Comparison of ENCODE assay signal across 13 cellular contexts in the genomic region with DNA sequence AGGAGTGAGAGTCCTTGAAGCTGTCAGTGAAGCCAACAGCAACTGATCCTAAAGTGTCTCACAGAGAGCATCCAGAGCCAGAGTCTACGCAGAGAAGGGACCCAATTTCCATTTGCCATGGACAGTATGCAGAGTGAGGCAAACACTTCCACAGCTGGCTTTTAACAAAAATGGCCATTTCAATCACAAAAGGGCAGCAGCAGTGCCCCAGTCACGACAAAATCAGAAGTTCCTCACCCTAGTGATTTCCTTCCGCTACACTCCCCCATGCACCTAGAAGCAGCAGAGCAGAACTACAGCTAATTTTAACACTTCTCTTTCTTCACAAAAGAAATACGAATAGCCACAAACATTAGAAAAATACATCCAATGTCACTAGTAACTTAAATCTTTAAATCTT. TPM values are rescaled to one million over a fixed set of nuclear protein-coding genes. Genes with fewer than 3 reads are reported as not detected.
A peak's percentile ranks its signal among the peaks of the same experiment; 100 is the strongest.
DNase-seq lines count a peak whose midpoint lies in the region; ATAC-seq and TF ChIP-seq lines count a peak whose summit lies in the region.
"Had no signal": no experiment of that assay in that cellular context is flagged by ENCODE, and none has a peak within 500 bp of the region (broad histone marks: within the 10 kb centered on the region; RNA-seq: fewer than 3 reads in every experiment).

No MANE protein-coding gene starts in this region.

- no peaks in the 10 kb centered on the region for H3K9me3 Mint-ChIP-seq in central memory CD8-positive, alpha-beta T cell

- H2AK5ac ChIP-seq in mesenchymal stem cell (ENCODE audit: low read length, severe bottlenecking), result no peak overlapping the region

- TF ChIP-seq CTCF in GM12864 (IDR thresholded peaks at IDR 0.05; ENCODE audit: low read depth, low read length, missing control alignments) (no peak), mucosa of descending colon (IDR thresholded peaks at IDR 0.05) (no peak)

- peak; percentile 48 for DNase-seq in GM12864 (ENCODE audit: low read depth)
- no peak for DNase-seq in central memory CD8-positive, alpha-beta T cell (ENCODE audit: low spot score in 2 of 2)
- DNase-seq in Right ventricle myocardium superior, result no peak
- DNase-seq in mesenchymal stem cell, result no peak
- no peak for DNase-seq in GF-D8 (lab: John Stamatoyannopoulos, UW)
- DNase-seq in mucosa of descending colon, result no peak
- DNase-seq: AML-193; naive thymus-derived CD8-positive, alpha-beta T cell; NCI-H2227 treated with DMSO at 0.1 percent for 48 hours had no signal

- peaks cover 8 to 9% of the 10 kb centered on the region in 2 experiments for H3K36me3 ChIP-seq in mesenchymal stem cell (ENCODE audit: control insufficient read depth in 1 of 2, insufficient read depth in 2 of 2, low read depth in 1 of 2, low read length in 2 of 2)
- H3K36me3 ChIP-seq in mucosa of descending colon (ENCODE audit: low read depth), result no peaks in the 10 kb centered on the region
- H3K36me3 ChIP-seq: cardiac muscle cell had no signal

- H3K36me3 Mint-ChIP-seq in central memory CD8-positive, alpha-beta T cell (ENCODE audit: insufficient read depth), result no peaks in the 10 kb centered on the region

- H3K27me3 ChIP-seq in mesenchymal stem cell (ENCODE audit: control insufficient read depth in 1 of 2, insufficient read depth in 1 of 2, low read length in 2 of 2), result no peaks in the 10 kb centered on the region
- H3K27me3 ChIP-seq: cardiac muscle cell had no signal

- H3K4me2 ChIP-seq in mesenchymal stem cell (ENCODE audit: low read length, poor library complexity, severe bottlenecking), result no peak overlapping the region

- H3K79me1 ChIP-seq in mesenchymal stem cell (replicated peaks; ENCODE audit: low read length, poor library complexity, severe bottlenecking), result peaks cover 24% of the 10 kb centered on the region

- intact Hi-C loops in Right ventricle myocardium superior (cut with DNase I), result no loop called here
- intact Hi-C loops in mucosa of descending colon (cut with DNase I, micrococcal nuclease), result no loop called here

- no peak overlapping the region for H3K4me3 Mint-ChIP-seq in central memory CD8-positive, alpha-beta T cell

- no peak overlapping the region for H2BK12ac ChIP-seq in mesenchymal stem cell (ENCODE audit: low read length in 2 of 2)

- WGBS in mesenchymal stem cell, result 85% methylated on average over 3 of the region's 4 CpGs

- H3K27me3 Mint-ChIP-seq in central memory CD8-positive, alpha-beta T cell, result no peaks in the 10 kb centered on the region
- H3K27me3 Mint-ChIP-seq: naive thymus-derived CD8-positive, alpha-beta T cell had no signal

- no peak overlapping the region for H3K4ac ChIP-seq in mesenchymal stem cell (ENCODE audit: low read depth in 1 of 2, low read length in 2 of 2)

- no peak overlapping the region for H2BK120ac ChIP-seq in mesenchymal stem cell (ENCODE audit: low read depth, low read length)

- H3K4me1 Mint-ChIP-seq in central memory CD8-positive, alpha-beta T cell, result peaks cover 53% of the 10 kb centered on the region

- peaks cover 39% of the 10 kb centered on the region for H3K9me3 ChIP-seq in mesenchymal stem cell (ENCODE audit: control insufficient read depth, low read length)
- peaks cover 19% of the 10 kb centered on the region for H3K9me3 ChIP-seq in mucosa of descending colon

- no peak overlapping the region for H2AFZ ChIP-seq in mesenchymal stem cell (ENCODE audit: low read depth, low read length)

- H3K23ac ChIP-seq in mesenchymal stem cell (ENCODE audit: low read length in 2 of 2), result no peak overlapping the region

- no peak overlapping the region for H2BK5ac ChIP-seq in mesenchymal stem cell (ENCODE audit: low read depth, low read length, poor library complexity, severe bottlenecking)

- H2BK15ac ChIP-seq in mesenchymal stem cell (ENCODE audit: low read depth, poor library complexity, severe bottlenecking), result no peak overlapping the region

- no peak overlapping the region for H3K9ac ChIP-seq in mesenchymal stem cell (ENCODE audit: low read length)

- H3K14ac ChIP-seq in mesenchymal stem cell (ENCODE audit: low read length in 2 of 2), result no peak overlapping the region

- no peak overlapping the region for H3K27ac ChIP-seq in mesenchymal stem cell (ENCODE audit: low read length, poor library complexity, severe bottlenecking)
- H3K27ac ChIP-seq: cardiac muscle cell, VCaP had no signal

- peaks cover 4% of the 10 kb centered on the region for H3K4me1 ChIP-seq in mesenchymal stem cell (ENCODE audit: control insufficient read depth, insufficient read depth, low read depth, low read length)
- no peaks in the 10 kb centered on the region for H3K4me1 ChIP-seq in mucosa of descending colon (ENCODE audit: low read depth)

- H4K91ac ChIP-seq in mesenchymal stem cell (ENCODE audit: low read length), result no peak overlapping the region

- H3K4me3 ChIP-seq in GM12864 (ENCODE audit: low read depth, low read length) (peak overlapping the region; percentile 53), mesenchymal stem cell (ENCODE audit: insufficient read depth in 1 of 2, low read depth in 1 of 2, low read length in 2 of 2) (peak overlapping the region in 1 of 2 experiments; percentile 31), mucosa of descending colon (no peak overlapping the region)
- H3K4me3 ChIP-seq: cardiac muscle cell had no signal

- H4K8ac ChIP-seq in mesenchymal stem cell (ENCODE audit: low read length), result no peak overlapping the region

- no peak overlapping the region for H3K18ac ChIP-seq in mesenchymal stem cell (ENCODE audit: low read depth in 1 of 2, low read length in 2 of 2)

- ATAC-seq in GM21367 (IDR thresholded peaks at IDR 0.05; ENCODE audit: unreplicated experiment) (peak; percentile 55), HG03159 (IDR thresholded peaks at IDR 0.05; ENCODE audit: unreplicated experiment) (peak; percentile 53), Right ventricle myocardium superior (ENCODE audit: poor library complexity) (no peak), mucosa of descending colon (no peak)
- ATAC-seq in central memory CD8-positive, alpha-beta T cell (replicated peaks; ENCODE audit: extremely low read depth, poor library complexity, severe bottlenecking), result no peak
- ATAC-seq: naive thymus-derived CD8-positive, alpha-beta T cell had no signal

- peak overlapping the region; percentile 29 for H3K27ac Mint-ChIP-seq in central memory CD8-positive, alpha-beta T cell (ENCODE audit: low read depth)

RNA-seq across cellular contexts. Expression of gene FBXW11, which starts 27.9 kb away (rescaled TPM):
- total RNA-seq in Right ventricle myocardium superior (59.3 TPM), mucosa of descending colon (10 to 100 TPM; 37.2 to 50.2 (median 39.5) TPM)
- polyA plus RNA-seq in mesenchymal stem cell (2013, experiment 1 of 2), result 30.2 TPM
- 28.7 TPM for polyA plus RNA-seq in mesenchymal stem cell (2013, experiment 2 of 2)

Comparison
In these comparisons a context has a peak if more than half of its experiments do, and no peak if none do; other contexts are left out.
1. ATAC-seq: peak in GM21367 (single experiment) and HG03159 (single experiment); none in central memory CD8-positive, alpha-beta T cell (single experiment), Right ventricle myocardium superior (single experiment) and mucosa of descending colon (single experiment).